ENCODE assay signal across 10 cellular contexts in genomic region chr10:70364772-70365091, GRCh38. TPM values are rescaled to one million over a fixed set of nuclear protein-coding genes. Genes with fewer than 3 reads are reported as not detected.
A peak's percentile ranks its signal among the peaks of the same experiment; 100 is the strongest.
DNase-seq lines count a peak whose midpoint lies in the region; ATAC-seq and TF ChIP-seq lines count a peak whose summit lies in the region.
"Had no signal": no experiment of that assay in that cellular context is flagged by ENCODE, and none has a peak within 500 bp of the region (broad histone marks: within the 10 kb centered on the region; RNA-seq: fewer than 3 reads in every experiment).

No MANE protein-coding gene starts in this region.

- peak overlapping the region; percentile 66 for H3K27ac Mint-ChIP-seq in WTC11
- peak overlapping the region; percentile 39 for H3K27ac Mint-ChIP-seq in mesothelial cell of epicardium
- H3K27ac Mint-ChIP-seq: activated naive CD8-positive, alpha-beta T cell treated with anti-CD3 and anti-CD28 coated beads, Interleukin-2, amount 50 U/mL, for 24 hours had no signal

- POLR2A ChIA-PET in WTC11 (lab: Charles Lee): interaction anchor here (0.7 to 1.5 kb wide), 2 partner anchors 20 to 218 kb away, joined by 8 to 11 read pairs; partner anchors contain the start of gene TYSND1

- H3K4me3 ChIP-seq in left ventricle myocardium inferior (no peak overlapping the region), right atrium auricular region (no peak overlapping the region)

- H3K9me3 ChIP-seq in left ventricle myocardium inferior (replicated peaks) (no peaks in the 10 kb centered on the region), right atrium auricular region (no peaks in the 10 kb centered on the region)
- H3K9me3 ChIP-seq: upper lobe of right lung had no signal

- H3K36me3 Mint-ChIP-seq in WTC11 (0 out of 2 replicates have a peak, but pooled peaks cover 5% of the 10 kb centered on the region), mesothelial cell of epicardium (no peaks in the 10 kb centered on the region)

- H3K4me3 Mint-ChIP-seq in WTC11: no peak overlapping the region
- H3K4me3 Mint-ChIP-seq in mesothelial cell of epicardium: peak overlapping the region; percentile 9
- H3K4me3 Mint-ChIP-seq: activated naive CD8-positive, alpha-beta T cell treated with anti-CD3 and anti-CD28 coated beads, Interleukin-2, amount 50 U/mL, for 24 hours had no signal

- H3K36me3 ChIP-seq in left ventricle myocardium inferior (no peaks in the 10 kb centered on the region), right atrium auricular region (no peaks in the 10 kb centered on the region)
- H3K36me3 ChIP-seq: upper lobe of right lung had no signal

- no peak overlapping the region for H3K27ac ChIP-seq in left ventricle myocardium inferior (replicated peaks)
- no peak overlapping the region for H3K27ac ChIP-seq in right atrium auricular region

- CTCF ChIA-PET in WTC11 (lab: Charles Lee): interaction anchor here (0.6 to 4.0 kb wide), 68 partner anchors 10 to 536 kb away, joined by 3 to 177 read pairs (median 6); partner anchors contain the start of genes EIF4EBP2, LRRC20, PALD1 and PPA1

- DNase-seq in left ventricle myocardium inferior (no peak), right atrium auricular region (ENCODE audit: low spot score) (no peak), WTC11 (ENCODE audit: low spot score) (no peak), mesothelial cell of epicardium (ENCODE audit: low spot score in 2 of 2, unreplicated experiment in 2 of 2) (no peak), activated T-cell treated with anti-CD3 and anti-CD28 coated beads for 4 hours (no peak), COLO829 (ENCODE audit: low spot score) (no peak)

- peaks cover 17% of the 10 kb centered on the region for H3K4me1 ChIP-seq in left ventricle myocardium inferior
- peaks cover 0 to 19% of the 10 kb centered on the region in 2 donors for H3K4me1 ChIP-seq in right atrium auricular region

- peak; percentile 8 for TF ChIP-seq CTCF in left ventricle myocardium inferior (IDR thresholded peaks at IDR 0.05; ENCODE audit: borderline replicate concordance)
- TF ChIP-seq CTCF in right atrium auricular region (IDR thresholded peaks at IDR 0.05): peak in 1 of 2 donors; percentile 13
- TF ChIP-seq CTCF in WTC11 (IDR thresholded peaks at IDR 0.05): no peak; the same call in 1 of the 2 replicates
- TF ChIP-seq CTCF in mesothelial cell of epicardium (IDR thresholded peaks at IDR 0.05; ENCODE audit: unreplicated experiment): peak; percentile 6

- ATAC-seq in WTC11: no peak
- no peak for ATAC-seq in GM18909 (IDR thresholded peaks at IDR 0.05; ENCODE audit: poor library complexity, unreplicated experiment)
- no peak for ATAC-seq in GM21423 (IDR thresholded peaks at IDR 0.05; ENCODE audit: unreplicated experiment)

- intact Hi-C loops in left ventricle myocardium inferior (cut with micrococcal nuclease): loop anchor here (5.0 kb wide), 2 partner anchors 92 to 142 kb away; no protein-coding TSS in a partner anchor

- H3K27me3 Mint-ChIP-seq in WTC11 (ENCODE audit: low read depth) (no peaks in the 10 kb centered on the region), mesothelial cell of epicardium (ENCODE audit: low read depth) (no peaks in the 10 kb centered on the region)
- H3K27me3 Mint-ChIP-seq: activated naive CD8-positive, alpha-beta T cell treated with anti-CD3 and anti-CD28 coated beads, Interleukin-2, amount 50 U/mL, for 24 hours had no signal

- no peaks in the 10 kb centered on the region for H3K9me3 Mint-ChIP-seq in WTC11
- no peaks in the 10 kb centered on the region for H3K9me3 Mint-ChIP-seq in mesothelial cell of epicardium
- H3K9me3 Mint-ChIP-seq: activated naive CD8-positive, alpha-beta T cell treated with anti-CD3 and anti-CD28 coated beads, Interleukin-2, amount 50 U/mL, for 24 hours had no signal

- H3K4me1 Mint-ChIP-seq in WTC11 (peaks cover 21% of the 10 kb centered on the region), mesothelial cell of epicardium (peaks cover 9% of the 10 kb centered on the region)

- H3K27me3 ChIP-seq in left ventricle myocardium inferior (ENCODE audit: low read depth) (no peaks in the 10 kb centered on the region), right atrium auricular region (no peaks in the 10 kb centered on the region)
- H3K27me3 ChIP-seq: upper lobe of right lung had no signal

TF ChIP-seq in WTC11, 78 proteins besides CTCF, POLR2A, EP300 and RAD21 (continues in another document):
- TF ChIP-seq ELF4 (CRISPR knock-in tag; IDR thresholded peaks at IDR 0.05; ENCODE audit: low read depth) (no peak), ZNF396 (CRISPR knock-in tag; IDR thresholded peaks at IDR 0.05; ENCODE audit: borderline replicate concordance) (no peak), PREB (CRISPR knock-in tag; IDR thresholded peaks at IDR 0.05; ENCODE audit: borderline replicate concordance) (no peak), AFF4 (CRISPR knock-in tag; IDR thresholded peaks at IDR 0.05; ENCODE audit: borderline replicate concordance) (no peak), FOXP1 (CRISPR knock-in tag; IDR thresholded peaks at IDR 0.05; ENCODE audit: borderline replicate concordance) (no peak), FOXP4 (CRISPR knock-in tag; IDR thresholded peaks at IDR 0.05) (no peak), USF2 (CRISPR knock-in tag; IDR thresholded peaks at IDR 0.05) (no peak)

RNA-seq across cellular contexts. Expression of gene LRRC20, which starts 17.7 kb away (rescaled TPM):
- total RNA-seq in left ventricle myocardium inferior (75.4 TPM), right atrium auricular region (10 to 100 TPM; 18.9 to 65.0 TPM), WTC11 (2021) (26.4 to 29.4 TPM (median 28.1 TPM) in 3 replicates), mesothelial cell of epicardium (12.2 to 15.7 TPM (median 13.8 TPM) in 3 replicates)

RNA-seq across cellular contexts. Expression of gene EIF4EBP2, which starts 39.2 kb away (rescaled TPM):
- total RNA-seq in left ventricle myocardium inferior (75.1 TPM), right atrium auricular region (100 to 1,000 TPM in 1 of 2 donors, 10 to 100 TPM in 1; 90.0 to 116 TPM), WTC11 (2021) (111 to 114 TPM (median 112 TPM) in 3 replicates), mesothelial cell of epicardium (71.1 to 72.3 TPM (median 71.4 TPM) in 3 replicates)
